19 cellular contexts compared by ENCODE assay signal in the genomic region with DNA sequence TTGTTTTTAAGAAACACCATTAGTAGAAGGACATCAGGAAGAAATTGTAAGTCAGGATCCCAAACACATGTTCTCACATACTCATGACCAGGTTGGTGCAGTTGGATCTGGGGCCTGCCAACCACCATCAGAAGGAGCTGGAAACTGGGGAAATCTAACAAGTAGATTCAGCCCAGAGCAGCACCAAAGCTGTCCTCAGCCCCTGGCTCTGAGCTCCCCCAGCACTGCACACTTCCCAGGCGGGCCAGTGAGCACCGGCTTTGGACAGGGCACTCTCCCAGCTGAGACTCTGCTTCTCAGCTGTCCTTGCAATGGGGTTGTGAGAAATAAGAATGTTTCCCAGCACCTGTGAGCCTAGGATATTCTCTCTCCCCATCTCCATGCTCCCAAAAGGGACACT.
DNase-seq lines count a peak whose midpoint lies in the region; ATAC-seq and TF ChIP-seq lines count a peak whose summit lies in the region.
"Had no signal": no experiment of that assay in that cellular context is flagged by ENCODE, and none has a peak within 500 bp of the region (broad histone marks: within the 10 kb centered on the region; RNA-seq: fewer than 3 reads in every experiment).

No MANE protein-coding gene starts in this region.

- no peak overlapping the region for H3K27ac ChIP-seq in sigmoid colon
- H3K27ac ChIP-seq in CD4-positive, alpha-beta memory T cell (ENCODE audit: low read depth, low read length) = no peak overlapping the region
- H3K27ac ChIP-seq: A549, RWPE1 had no signal

- no peaks in the 10 kb centered on the region for H3K27me3 Mint-ChIP-seq in activated B cell treated with CpG ODN at 0.5 μM for 24 hours
- peaks cover 1 to 3% of the 10 kb centered on the region in 2 donors for H3K27me3 Mint-ChIP-seq in CD4-positive, alpha-beta memory T cell

- CTCF ChIA-PET in activated B cell treated with CpG ODN at 0.5 μM for 24 hours (lab: Charles Lee) = interaction anchor here (1.7 kb wide), 1 partner anchor 14 kb away, joined by 4 read pairs; no protein-coding TSS in a partner anchor
- CTCF ChIA-PET in CD4-positive, alpha-beta memory T cell (lab: Charles Lee; ENCODE audit: partially characterized antibody) = interaction anchor here (2.6 to 3.5 kb wide), 4 partner anchors 11 to 19 kb away, joined by 13 to 39 read pairs (median 18); no protein-coding TSS in a partner anchor

- no peaks in the 10 kb centered on the region for H3K9me3 Mint-ChIP-seq in activated B cell treated with CpG ODN at 0.5 μM for 24 hours
- no peaks in the 10 kb centered on the region for H3K9me3 Mint-ChIP-seq in CD4-positive, alpha-beta memory T cell
- H3K9me3 Mint-ChIP-seq: CD8-positive, alpha-beta memory T cell had no signal

- no peaks in the 10 kb centered on the region for H3K4me1 ChIP-seq in sigmoid colon
- H3K4me1 ChIP-seq in CD4-positive, alpha-beta memory T cell (ENCODE audit: insufficient read depth, low read length) = no peaks in the 10 kb centered on the region

- no peak overlapping the region for H3K4me3 Mint-ChIP-seq in activated B cell treated with CpG ODN at 0.5 μM for 24 hours
- H3K4me3 Mint-ChIP-seq in CD4-positive, alpha-beta memory T cell = no peak overlapping the region
- H3K4me3 Mint-ChIP-seq: CD8-positive, alpha-beta memory T cell had no signal

- no peaks in the 10 kb centered on the region for H3K9me3 ChIP-seq in sigmoid colon
- no peaks in the 10 kb centered on the region for H3K9me3 ChIP-seq in CD4-positive, alpha-beta memory T cell (ENCODE audit: control insufficient read depth in 1 of 2, low read length in 2 of 2)
- H3K9me3 ChIP-seq: A549 had no signal

- no peak for TF ChIP-seq POLR2A in sigmoid colon (IDR thresholded peaks at IDR 0.05)

- DNase-seq in Right ventricle myocardium inferior (ENCODE audit: missing footprints) (peak; percentile 35), cardiac septum (ENCODE audit: low spot score) (no peak), activated B cell treated with CpG ODN at 0.5 μM for 24 hours (no peak), sigmoid colon (peak; percentile 17), NCI-H2196 (lab: John Stamatoyannopoulos, UW; ENCODE audit: unreplicated experiment) (no peak)
- DNase-seq in CD4-positive, alpha-beta memory T cell = no peak
- DNase-seq: AML-193; C1 segment of cervical spinal cord; CD8-positive, alpha-beta memory T cell; DMS 273 treated with DMSO at 0.1 percent for 48 hours; DND-41; Kasumi-1; NCI-H226; NCI-H748 treated with DMSO at 0.1 percent for 48 hours; T-helper 1 cell had no signal

- POLR2A ChIA-PET in activated B cell treated with CpG ODN at 0.5 μM for 24 hours (lab: Charles Lee) = no interaction called here
- POLR2A ChIA-PET in CD4-positive, alpha-beta memory T cell (lab: Charles Lee; ENCODE audit: partially characterized antibody) = no interaction called here

- H3K27me3 ChIP-seq in sigmoid colon = no peaks in the 10 kb centered on the region
- no peaks in the 10 kb centered on the region for H3K27me3 ChIP-seq in CD4-positive, alpha-beta memory T cell (ENCODE audit: insufficient read depth, low read length)

- no peaks in the 10 kb centered on the region for H3K36me3 ChIP-seq in sigmoid colon
- H3K36me3 ChIP-seq in CD4-positive, alpha-beta memory T cell (ENCODE audit: insufficient read depth, low read length) = no peaks in the 10 kb centered on the region

- TF ChIP-seq CTCF in activated B cell treated with CpG ODN at 0.5 μM for 24 hours (IDR thresholded peaks at IDR 0.05) (no peak), sigmoid colon (IDR thresholded peaks at IDR 0.05) (no peak)

- intact Hi-C loops in Right ventricle myocardium inferior (cut with DNase I) (no loop called here), cardiac septum (cut with DNase I) (no loop called here), activated B cell treated with CpG ODN at 0.5 μM for 24 hours (cut with micrococcal nuclease) (loop anchor here (2.0 to 10.0 kb wide), 6 partner anchors 155 to 616 kb away; partner anchors contain the start of genes GRHPR, POLR1E and ZCCHC7), sigmoid colon (cut with DNase I) (loop anchor here (10.0 kb wide), 1 partner anchor 67 kb away; no protein-coding TSS in a partner anchor)
- intact Hi-C loops in CD4-positive, alpha-beta memory T cell (cut with micrococcal nuclease) = no loop called here

- no peak for TF ChIP-seq EP300 in sigmoid colon (IDR thresholded peaks at IDR 0.05)

- 86 to 94% methylated on average over 2 of the region's 2 CpGs for WGBS in sigmoid colon, 2 donors

- no peak for ATAC-seq in Right ventricle myocardium inferior
- no peak for ATAC-seq in activated B cell treated with CpG ODN at 0.5 μM for 24 hours (ENCODE audit: low read depth)
- ATAC-seq in HG03565 (IDR thresholded peaks at IDR 0.05; ENCODE audit: unreplicated experiment) = no peak
- ATAC-seq: A549, K562 had no signal

- H3K4me3 ChIP-seq in sigmoid colon = no peak overlapping the region
- no peak overlapping the region for H3K4me3 ChIP-seq in CD4-positive, alpha-beta memory T cell (ENCODE audit: low read length in 2 of 2)
- H3K4me3 ChIP-seq: A549, K562 had no signal

- H3K4me1 Mint-ChIP-seq in activated B cell treated with CpG ODN at 0.5 μM for 24 hours = peaks cover 59% of the 10 kb centered on the region
- peaks cover 0 to 2% (median 0%) of the 10 kb centered on the region in 4 donors for H3K4me1 Mint-ChIP-seq in CD4-positive, alpha-beta memory T cell

- peaks cover 90% of the 10 kb centered on the region for H3K36me3 Mint-ChIP-seq in activated B cell treated with CpG ODN at 0.5 μM for 24 hours (ENCODE audit: low read depth)
- H3K36me3 Mint-ChIP-seq in CD4-positive, alpha-beta memory T cell = no peaks in the 10 kb centered on the region
- H3K36me3 Mint-ChIP-seq: CD8-positive, alpha-beta memory T cell had no signal

- peak overlapping the region; percentile 87 for H3K27ac Mint-ChIP-seq in activated B cell treated with CpG ODN at 0.5 μM for 24 hours
- no peak overlapping the region for H3K27ac Mint-ChIP-seq in CD4-positive, alpha-beta memory T cell

Comparison
In these comparisons a context has a peak if more than half of its experiments do, and no peak if none do; other contexts are left out.
1. DNase-seq: peak in Right ventricle myocardium inferior (single experiment) and sigmoid colon (single experiment); none in cardiac septum (single experiment), activated B cell treated with CpG ODN at 0.5 μM for 24 hours (single experiment), NCI-H2196 (single experiment) and CD4-positive, alpha-beta memory T cell (0 of 5).
2. intact Hi-C loops: an anchor here in activated B cell treated with CpG ODN at 0.5 μM for 24 hours (2.0 to 10.0 kb wide) and sigmoid colon (10.0 kb wide); none called in Right ventricle myocardium inferior, cardiac septum and CD4-positive, alpha-beta memory T cell.